9 cellular contexts compared by ENCODE assay signal in the genomic region with DNA sequence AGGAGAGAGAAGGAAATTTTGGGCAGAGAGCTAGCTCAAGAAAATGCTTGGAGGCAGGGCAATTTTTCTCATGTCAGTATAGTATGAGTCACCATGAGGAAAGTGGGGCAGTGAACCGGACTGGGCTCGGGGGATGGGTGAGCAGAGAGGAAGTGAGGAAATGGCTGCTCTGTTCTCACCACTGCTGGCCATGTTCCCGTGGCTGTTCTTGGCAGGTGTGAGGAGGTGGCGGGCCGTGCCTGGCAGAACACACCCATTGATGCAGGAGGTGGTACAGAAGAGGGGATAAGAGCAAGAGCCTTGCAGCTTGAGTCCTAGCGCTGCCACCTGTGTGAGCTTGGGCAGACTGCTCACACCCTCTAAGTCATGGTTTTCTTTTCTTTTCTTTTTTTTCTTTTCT.
A peak's percentile ranks its signal among the peaks of the same experiment; 100 is the strongest.
DNase-seq lines count a peak whose midpoint lies in the region; ATAC-seq, FAIRE-seq and TF ChIP-seq lines count a peak whose summit lies in the region.
"Had no signal": no experiment of that assay in that cellular context is flagged by ENCODE, and none has a peak within 500 bp of the region (broad histone marks: within the 10 kb centered on the region; RNA-seq: fewer than 3 reads in every experiment).

No MANE protein-coding gene starts in this region.

- peak; percentile 94 to 96 for ATAC-seq in A549
- peak; percentile 87 for ATAC-seq in GM18511 (IDR thresholded peaks at IDR 0.05; ENCODE audit: unreplicated experiment)
- ATAC-seq in right cardiac atrium = peak; percentile 97 to 98
- no peak for ATAC-seq in activated CD8-positive, alpha-beta memory T cell treated with anti-CD3 and anti-CD28 coated beads, Interleukin-2, amount 10 ng/mL, durations not matched to agents 7 days and 5 days
- no peak for ATAC-seq in stimulated activated memory B cell treated with anti-CD40 and anti-IgM and Interleukin-4, amounts not matched to agents 10 μg/mL and 1 μg/mL and 100 μg/mL, for 72 hours

- TF ChIP-seq POLR2A in A549 (IDR thresholded peaks at IDR 0.05; ENCODE audit: low read length) = no peak

- H3K4me1 ChIP-seq in A549 = peaks cover 24% of the 10 kb centered on the region
- peaks cover 7% of the 10 kb centered on the region for H3K4me1 ChIP-seq in right cardiac atrium (ENCODE audit: control insufficient read depth, insufficient read depth, low read length)

- no peak for TF ChIP-seq CTCF in A549 (IDR thresholded peaks at IDR 0.05)

- H3K36me3 Mint-ChIP-seq in activated CD8-positive, alpha-beta memory T cell treated with anti-CD3 and anti-CD28 coated beads, Interleukin-2, amount 10 ng/mL, durations not matched to agents 7 days and 5 days = no peaks in the 10 kb centered on the region
- no peaks in the 10 kb centered on the region for H3K36me3 Mint-ChIP-seq in stimulated activated memory B cell treated with anti-CD40 and anti-IgM and Interleukin-4, amounts not matched to agents 10 μg/mL and 1 μg/mL and 100 μg/mL, for 72 hours
- H3K36me3 Mint-ChIP-seq: brain had no signal

- H3K27me3 ChIP-seq in right cardiac atrium (ENCODE audit: control insufficient read depth, insufficient read depth) = no peaks in the 10 kb centered on the region

- H3K4me2 ChIP-seq in A549 = peak overlapping the region; percentile 45

- H3K9me3 ChIP-seq in A549 = no peaks in the 10 kb centered on the region
- H3K9me3 ChIP-seq in right cardiac atrium (ENCODE audit: control insufficient read depth, low read length) = no peaks in the 10 kb centered on the region

- FAIRE-seq in A549 (lab: Jason Lieb, UNC) = peak; percentile 81

- intact Hi-C loops in right cardiac atrium (cut with DNase I) = loop anchor here in 2 of 4 donors (2.0 to 5.0 kb wide), 2 partner anchors 87 to 308 kb away; partner anchors contain the start of gene BAMBI (in 1 of the 2)

- no peak for TF ChIP-seq EP300 in A549 (IDR thresholded peaks at IDR 0.05)

- H3K4me3 ChIP-seq in A549 (no peak overlapping the region), right cardiac atrium (ENCODE audit: low read length) (no peak overlapping the region)

- CTCF ChIA-PET in A549 (lab: Yijun Ruan, JAX) = interaction anchor here (3.7 kb wide), 1 partner anchor 321 kb away, joined by 15 read pairs; no protein-coding TSS in a partner anchor
- CTCF ChIA-PET in activated CD8-positive, alpha-beta memory T cell treated with anti-CD3 and anti-CD28 coated beads, Interleukin-2, amount 10 ng/mL, durations not matched to agents 7 days and 5 days (lab: Charles Lee) = no interaction called here

- H3K27ac Mint-ChIP-seq in activated CD8-positive, alpha-beta memory T cell treated with anti-CD3 and anti-CD28 coated beads, Interleukin-2, amount 10 ng/mL, durations not matched to agents 7 days and 5 days = no peak overlapping the region
- H3K27ac Mint-ChIP-seq in stimulated activated memory B cell treated with anti-CD40 and anti-IgM and Interleukin-4, amounts not matched to agents 10 μg/mL and 1 μg/mL and 100 μg/mL, for 72 hours = no peak overlapping the region
- H3K27ac Mint-ChIP-seq: brain had no signal

- H3K27me3 Mint-ChIP-seq in activated CD8-positive, alpha-beta memory T cell treated with anti-CD3 and anti-CD28 coated beads, Interleukin-2, amount 10 ng/mL, durations not matched to agents 7 days and 5 days = no peaks in the 10 kb centered on the region
- peaks cover 10% of the 10 kb centered on the region for H3K27me3 Mint-ChIP-seq in stimulated activated memory B cell treated with anti-CD40 and anti-IgM and Interleukin-4, amounts not matched to agents 10 μg/mL and 1 μg/mL and 100 μg/mL, for 72 hours

- peaks cover 4% of the 10 kb centered on the region for H3K4me1 Mint-ChIP-seq in activated CD8-positive, alpha-beta memory T cell treated with anti-CD3 and anti-CD28 coated beads, Interleukin-2, amount 10 ng/mL, durations not matched to agents 7 days and 5 days
- H3K4me1 Mint-ChIP-seq in stimulated activated memory B cell treated with anti-CD40 and anti-IgM and Interleukin-4, amounts not matched to agents 10 μg/mL and 1 μg/mL and 100 μg/mL, for 72 hours = no peaks in the 10 kb centered on the region

- DNase-seq in A549 (ENCODE audit: low read depth in 1 of 2, low spot score in 1 of 2) (peak; percentile 55 to 76), HT1080 (ENCODE audit: low read depth) (peak; percentile 85), UCSD-AML1 (lab: John Stamatoyannopoulos, UW; ENCODE audit: unreplicated experiment) (peak; percentile 50), right cardiac atrium (peak; percentile 93 to 96 (median 95)), superior temporal gyrus (ENCODE audit: extremely low spot score) (peak; percentile 38)
- no peak for DNase-seq in activated CD8-positive, alpha-beta memory T cell treated with anti-CD3 and anti-CD28 coated beads, Interleukin-2, amount 10 ng/mL, durations not matched to agents 7 days and 5 days

- WGBS in A549 (ENCODE audit: missing lambda C conversion rate) = 21% methylated on average over 6 of the region's 6 CpGs
- 11% methylated on average over 6 of the region's 6 CpGs for WGBS in right cardiac atrium

- POLR2A ChIA-PET in A549 (lab: Yijun Ruan, JAX) = interaction anchor here (1.1 to 1.5 kb wide), 2 partner anchors 45 to 307 kb away, joined by 4 to 5 read pairs; partner anchors contain the start of gene BAMBI

- peak; percentile 1 to 38; a peak in 2 of 5 replicates for TF ChIP-seq RAD21 in A549 (conservative IDR thresholded peaks at IDR 0.05 in 1 of 2, IDR thresholded peaks at IDR 0.05 in 1 of 2)

- H3K9me3 Mint-ChIP-seq in activated CD8-positive, alpha-beta memory T cell treated with anti-CD3 and anti-CD28 coated beads, Interleukin-2, amount 10 ng/mL, durations not matched to agents 7 days and 5 days (ENCODE audit: low read depth) = no peaks in the 10 kb centered on the region
- peaks cover 3% of the 10 kb centered on the region for H3K9me3 Mint-ChIP-seq in stimulated activated memory B cell treated with anti-CD40 and anti-IgM and Interleukin-4, amounts not matched to agents 10 μg/mL and 1 μg/mL and 100 μg/mL, for 72 hours

- H3K4me3 Mint-ChIP-seq in activated CD8-positive, alpha-beta memory T cell treated with anti-CD3 and anti-CD28 coated beads, Interleukin-2, amount 10 ng/mL, durations not matched to agents 7 days and 5 days = no peak overlapping the region
- H3K4me3 Mint-ChIP-seq in stimulated activated memory B cell treated with anti-CD40 and anti-IgM and Interleukin-4, amounts not matched to agents 10 μg/mL and 1 μg/mL and 100 μg/mL, for 72 hours = no peak overlapping the region
- H3K4me3 Mint-ChIP-seq: brain had no signal

- H3K27ac ChIP-seq in A549 (peak overlapping the region; percentile 63 to 73), right cardiac atrium (ENCODE audit: low read length) (peak overlapping the region; percentile 50)

TF ChIP-seq in A549, 52 proteins besides CTCF, POLR2A, EP300 and RAD21:
- TF ChIP-seq EHF (CRISPR knock-in tag; IDR thresholded peaks at IDR 0.05) (no peak), FOSL2 (IDR thresholded peaks at IDR 0.05) (peak; percentile 61), FOSL2 (CRISPR knock-in tag; IDR thresholded peaks at IDR 0.05) (peak; percentile 91), JUNB (IDR thresholded peaks at IDR 0.05) (peak; percentile 62), NR3C1 (IDR thresholded peaks at IDR 0.05) (no peak), NPAS2 (CRISPR knock-in tag; IDR thresholded peaks at IDR 0.05; ENCODE audit: borderline replicate concordance) (no peak), JUN (IDR thresholded peaks at IDR 0.05) (peak in 1 of 2 experiments; percentile 46; a peak in 1 of 5 replicates), RARB (CRISPR knock-in tag; IDR thresholded peaks at IDR 0.05) (no peak), SMC3 (IDR thresholded peaks at IDR 0.05) (peak; percentile 34; the same call in 1 of the 3 replicates), GATA3 (IDR thresholded peaks at IDR 0.05; ENCODE audit: borderline replicate concordance) (0 out of 2 replicates have a peak, but pooled peaks have one; percentile 11), CEBPB (IDR thresholded peaks at IDR 0.05) (peak; percentile 4 to 21; a peak in 1 of 4 replicates)
- TF ChIP-seq, protein P1, sequence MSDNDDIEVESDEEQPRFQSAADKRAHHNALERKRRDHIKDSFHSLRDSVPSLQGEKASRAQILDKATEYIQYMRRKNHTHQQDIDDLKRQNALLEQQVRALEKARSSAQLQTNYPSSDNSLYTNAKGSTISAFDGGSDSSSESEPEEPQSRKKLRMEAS (IDR thresholded peaks at IDR 0.05) = 0 out of 2 replicates have a peak, but pooled peaks have one; percentile 26

Comparison
In these comparisons a context has a peak if more than half of its experiments do, and no peak if none do; other contexts are left out.
1. ATAC-seq: peak in A549 (2 of 2), GM18511 (single experiment) and right cardiac atrium (2 of 2); none in activated CD8-positive, alpha-beta memory T cell treated with anti-CD3 and anti-CD28 coated beads, Interleukin-2, amount 10 ng/mL, durations not matched to agents 7 days and 5 days (single experiment) and stimulated activated memory B cell treated with anti-CD40 and anti-IgM and Interleukin-4, amounts not matched to agents 10 μg/mL and 1 μg/mL and 100 μg/mL, for 72 hours (single experiment).